ENCODE assay signal across 1 cellular context in genomic region chr17:75783803-75784472, GRCh38.
A peak's percentile ranks its signal among the peaks of the same experiment; 100 is the strongest.
TF ChIP-seq lines count a peak whose summit lies in the region.

No MANE protein-coding gene starts in this region.

TF ChIP-seq in K562, 482 proteins besides CTCF, POLR2A, EP300 and RAD21 (continued from another document and continues in another):
- TF ChIP-seq ATF6 (CRISPR knock-in tag; IDR thresholded peaks at IDR 0.05) (no peak), MED1 (CRISPR knock-in tag; IDR thresholded peaks at IDR 0.05; ENCODE audit: borderline replicate concordance) (no peak), POLR2AphosphoS5 (IDR thresholded peaks at IDR 0.05; ENCODE audit: control insufficient read depth, insufficient read depth, low read depth, low read length) (0 out of 2 replicates have a peak, but pooled peaks have one; percentile 6), POLR2AphosphoS2 (IDR thresholded peaks at IDR 0.05; ENCODE audit: low read length) (no peak), ZNF197 (CRISPR knock-in tag; IDR thresholded peaks at IDR 0.05; ENCODE audit: low read depth) (no peak), CSDE1 (IDR thresholded peaks at IDR 0.05) (no peak), HES1 (IDR thresholded peaks at IDR 0.05; ENCODE audit: low read depth) (no peak), ETV6 (IDR thresholded peaks at IDR 0.05; ENCODE audit: borderline replicate concordance in 1 of 2, low read depth in 2 of 2, low read length in 1 of 2) (no peak), ETV6 (CRISPR knock-in tag; IDR thresholded peaks at IDR 0.05; ENCODE audit: borderline replicate concordance) (no peak), ZNF695 (CRISPR knock-in tag; IDR thresholded peaks at IDR 0.05) (no peak), ZNF444 (CRISPR knock-in tag; IDR thresholded peaks at IDR 0.05) (no peak), ZNF23 (CRISPR knock-in tag; IDR thresholded peaks at IDR 0.05) (no peak), KDM2B (CRISPR knock-in tag; IDR thresholded peaks at IDR 0.05) (no peak), ZNF780A (CRISPR knock-in tag; IDR thresholded peaks at IDR 0.05) (no peak), FOXM1 (IDR thresholded peaks at IDR 0.05; ENCODE audit: low read depth) (no peak), FOXM1 (CRISPR knock-in tag; IDR thresholded peaks at IDR 0.05; ENCODE audit: low read depth) (no peak), ZNF146 (CRISPR knock-in tag; IDR thresholded peaks at IDR 0.05; ENCODE audit: unreplicated experiment) (no peak), ZNF764 (CRISPR knock-in tag; IDR thresholded peaks at IDR 0.05; ENCODE audit: low read depth) (no peak), XRCC4 (IDR thresholded peaks at IDR 0.05; ENCODE audit: extremely low read depth, insufficient read depth, insufficient read length) (no peak), RBM25 (IDR thresholded peaks at IDR 0.05; ENCODE audit: low read depth, low read length, severe bottlenecking) (no peak), ZSCAN29 (IDR thresholded peaks at IDR 0.05) (no peak), ZNF76 (CRISPR knock-in tag; IDR thresholded peaks at IDR 0.05; ENCODE audit: borderline replicate concordance) (0 out of 2 replicates have a peak, but pooled peaks have one; percentile 67), SP2 (IDR thresholded peaks at IDR 0.05; ENCODE audit: extremely low read depth, low read depth, low read length, poor library complexity, severe bottlenecking) (no peak), ZFPM2 (CRISPR knock-in tag; IDR thresholded peaks at IDR 0.05) (no peak), ZNF561 (CRISPR knock-in tag; conservative IDR thresholded peaks at IDR 0.05) (no peak), SUPT5H (IDR thresholded peaks at IDR 0.05) (0 out of 2 replicates have a peak, but pooled peaks have one; percentile 48), ZFP1 (CRISPR knock-in tag; IDR thresholded peaks at IDR 0.05) (no peak), XRCC5 (IDR thresholded peaks at IDR 0.05; ENCODE audit: low read depth, low read length) (no peak; the same call in 1 of the 2 replicates), MYC (IDR thresholded peaks at IDR 0.05; ENCODE audit: low read depth, low read length) (no peak), MYC (CRISPR knock-in tag; IDR thresholded peaks at IDR 0.05; ENCODE audit: borderline replicate concordance, low read depth) (0 out of 2 replicates have a peak, but pooled peaks have one; percentile 27), NFATC3 (IDR thresholded peaks at IDR 0.05) (no peak), CXXC5 (CRISPR knock-in tag; IDR thresholded peaks at IDR 0.05) (no peak), HDAC1 (IDR thresholded peaks at IDR 0.05) (peak in 1 of 2 experiments; percentile 33; a peak in 1 of 4 replicates), ARID4B (CRISPR knock-in tag; IDR thresholded peaks at IDR 0.05) (no peak), RERE (CRISPR knock-in tag; IDR thresholded peaks at IDR 0.05; ENCODE audit: borderline replicate concordance) (no peak), E2F1 (CRISPR knock-in tag; IDR thresholded peaks at IDR 0.05) (peak; percentile 39; the same call in 1 of the 2 replicates), ZNF696 (CRISPR knock-in tag; conservative IDR thresholded peaks at IDR 0.05) (no peak), EGR1 (conservative IDR thresholded peaks at IDR 0.05) (no peak), ZFX (CRISPR knock-in tag; IDR thresholded peaks at IDR 0.05) (peak; percentile 41; the same call in 1 of the 2 replicates), BCL6 (CRISPR knock-in tag; IDR thresholded peaks at IDR 0.05) (no peak), NFE2L1 (tag; IDR thresholded peaks at IDR 0.05; ENCODE audit: borderline replicate concordance, low read depth) (no peak), PTTG1 (tag; IDR thresholded peaks at IDR 0.05; ENCODE audit: low read depth) (no peak), NR0B1 (IDR thresholded peaks at IDR 0.05; ENCODE audit: partially characterized antibody) (no peak), PHB (CRISPR knock-in tag; IDR thresholded peaks at IDR 0.05) (0 out of 2 replicates have a peak, but pooled peaks have one; percentile 15)
- TF ChIP-seq, protein P1, sequence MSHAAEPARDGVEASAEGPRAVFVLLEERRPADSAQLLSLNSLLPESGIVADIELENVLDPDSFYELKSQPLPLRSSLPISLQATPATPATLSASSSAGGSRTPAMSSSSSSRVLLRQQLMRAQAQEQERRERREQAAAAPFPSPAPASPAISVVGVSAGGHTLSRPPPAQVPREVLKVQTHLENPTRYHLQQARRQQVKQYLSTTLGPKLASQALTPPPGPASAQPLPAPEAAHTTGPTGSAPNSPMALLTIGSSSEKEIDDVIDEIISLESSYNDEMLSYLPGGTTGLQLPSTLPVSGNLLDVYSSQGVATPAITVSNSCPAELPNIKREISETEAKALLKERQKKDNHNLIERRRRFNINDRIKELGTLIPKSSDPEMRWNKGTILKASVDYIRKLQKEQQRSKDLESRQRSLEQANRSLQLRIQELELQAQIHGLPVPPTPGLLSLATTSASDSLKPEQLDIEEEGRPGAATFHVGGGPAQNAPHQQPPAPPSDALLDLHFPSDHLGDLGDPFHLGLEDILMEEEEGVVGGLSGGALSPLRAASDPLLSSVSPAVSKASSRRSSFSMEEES (CRISPR knock-in tag; IDR thresholded peaks at IDR 0.05), result no peak
- TF ChIP-seq, protein P2, sequence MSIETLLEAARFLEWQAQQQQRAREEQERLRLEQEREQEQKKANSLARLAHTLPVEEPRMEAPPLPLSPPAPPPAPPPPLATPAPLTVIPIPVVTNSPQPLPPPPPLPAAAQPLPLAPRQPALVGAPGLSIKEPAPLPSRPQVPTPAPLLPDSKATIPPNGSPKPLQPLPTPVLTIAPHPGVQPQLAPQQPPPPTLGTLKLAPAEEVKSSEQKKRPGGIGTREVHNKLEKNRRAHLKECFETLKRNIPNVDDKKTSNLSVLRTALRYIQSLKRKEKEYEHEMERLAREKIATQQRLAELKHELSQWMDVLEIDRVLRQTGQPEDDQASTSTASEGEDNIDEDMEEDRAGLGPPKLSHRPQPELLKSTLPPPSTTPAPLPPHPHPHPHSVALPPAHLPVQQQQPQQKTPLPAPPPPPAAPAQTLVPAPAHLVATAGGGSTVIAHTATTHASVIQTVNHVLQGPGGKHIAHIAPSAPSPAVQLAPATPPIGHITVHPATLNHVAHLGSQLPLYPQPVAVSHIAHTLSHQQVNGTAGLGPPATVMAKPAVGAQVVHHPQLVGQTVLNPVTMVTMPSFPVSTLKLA (conservative IDR thresholded peaks at IDR 0.05), result no peak
- TF ChIP-seq, protein P3, sequence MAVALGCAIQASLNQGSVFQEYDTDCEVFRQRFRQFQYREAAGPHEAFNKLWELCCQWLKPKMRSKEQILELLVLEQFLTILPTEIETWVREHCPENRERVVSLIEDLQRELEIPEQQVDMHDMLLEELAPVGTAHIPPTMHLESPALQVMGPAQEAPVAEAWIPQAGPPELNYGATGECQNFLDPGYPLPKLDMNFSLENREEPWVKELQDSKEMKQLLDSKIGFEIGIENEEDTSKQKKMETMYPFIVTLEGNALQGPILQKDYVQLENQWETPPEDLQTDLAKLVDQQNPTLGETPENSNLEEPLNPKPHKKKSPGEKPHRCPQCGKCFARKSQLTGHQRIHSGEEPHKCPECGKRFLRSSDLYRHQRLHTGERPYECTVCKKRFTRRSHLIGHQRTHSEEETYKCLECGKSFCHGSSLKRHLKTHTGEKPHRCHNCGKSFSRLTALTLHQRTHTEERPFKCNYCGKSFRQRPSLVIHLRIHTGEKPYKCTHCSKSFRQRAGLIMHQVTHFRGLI (CRISPR knock-in tag; IDR thresholded peaks at IDR 0.05), result no peak
